ENCODE assay signal across 23 cellular contexts in the genomic region with DNA sequence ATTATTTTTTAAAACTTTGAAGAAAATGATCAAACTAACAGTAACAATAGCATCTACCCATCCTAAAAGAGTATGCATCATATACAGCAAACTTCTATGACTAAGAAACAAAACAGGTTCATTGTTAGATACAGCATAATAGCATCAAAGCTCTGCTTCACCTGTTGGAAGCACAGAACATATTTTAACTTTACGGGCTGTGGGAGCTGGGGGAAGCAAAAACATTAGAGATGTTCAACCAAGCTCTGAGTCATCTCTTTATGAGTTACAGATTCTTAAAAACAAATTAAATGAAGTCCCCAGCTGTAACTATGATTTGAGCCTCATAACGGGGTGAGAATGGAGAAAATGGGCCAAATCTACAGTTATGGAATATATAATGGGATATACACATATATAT.
"Had no signal": no experiment of that assay in that cellular context is flagged by ENCODE, and none has a peak within 500 bp of the region (broad histone marks: within the 10 kb centered on the region; RNA-seq: fewer than 3 reads in every experiment).

No MANE protein-coding gene starts in this region.

- DNase-seq: activated CD4-positive, alpha-beta memory T cell treated with anti-CD3 and anti-CD28 coated beads, Interleukin-2, amount 10 ng/mL, durations not matched to agents 7 days and 5 days; activated CD4-positive, alpha-beta T cell treated with anti-CD3 and anti-CD28 coated beads, Interleukin-2, amount 10 ng/mL, durations not matched to agents 24 days and 14 days; activated effector memory CD4-positive, alpha-beta T cell treated with Interleukin-2 at 50 U/mL for 16 hours; activated naive CD4-positive, alpha-beta T cell treated with anti-CD3 and anti-CD28 coated beads, Interleukin-2, amount 10 ng/mL, durations not matched to agents 7 days and 5 days; activated T-cell treated with anti-CD3 and anti-CD28 coated beads, Interleukin-2, amount 50 U/mL, for 72 hours; dermis blood vessel endothelial cell; effector CD8-positive, alpha-beta T cell; hypothalamus; islet precursor cell; naive thymus-derived CD8-positive, alpha-beta T cell; retina; sigmoid colon; stimulated activated CD4-positive, alpha-beta T cell treated with anti-CD3 and anti-CD28 coated beads, Interleukin-4, amount 100 ng/mL, for 1 hour; stimulated activated naive CD4-positive, alpha-beta T cell treated with Interleukin-2 at 50 U/mL for 16 hours had no signal

- H3K27ac Mint-ChIP-seq: activated CD4-positive, alpha-beta memory T cell treated with anti-CD3 and anti-CD28 coated beads, Interleukin-2, amount 10 ng/mL, durations not matched to agents 7 days and 5 days; activated CD4-positive, alpha-beta T cell treated with anti-CD3 and anti-CD28 coated beads, Interleukin-2, amount 10 ng/mL, durations not matched to agents 24 days and 14 days; activated naive CD4-positive, alpha-beta T cell treated with anti-CD3 and anti-CD28 coated beads, Interleukin-2, amount 10 ng/mL, durations not matched to agents 7 days and 5 days; activated T-cell treated with anti-CD3 and anti-CD28 coated beads, Interleukin-2, amount 50 U/mL, for 72 hours; brain; mesothelial cell of epicardium; naive thymus-derived CD8-positive, alpha-beta T cell; neural progenitor cell; type B pancreatic cell had no signal

- H3K36me3 ChIP-seq: gastroesophageal sphincter, neural progenitor cell, sigmoid colon, thoracic aorta had no signal

- H3K4me3 ChIP-seq: gastroesophageal sphincter, lung, neural progenitor cell, sigmoid colon, thoracic aorta had no signal

- H3K4me1 Mint-ChIP-seq: activated CD4-positive, alpha-beta memory T cell treated with anti-CD3 and anti-CD28 coated beads, Interleukin-2, amount 10 ng/mL, durations not matched to agents 7 days and 5 days; activated CD4-positive, alpha-beta T cell treated with anti-CD3 and anti-CD28 coated beads, Interleukin-2, amount 10 ng/mL, durations not matched to agents 24 days and 14 days; activated naive CD4-positive, alpha-beta T cell treated with anti-CD3 and anti-CD28 coated beads, Interleukin-2, amount 10 ng/mL, durations not matched to agents 7 days and 5 days; neural progenitor cell had no signal

- H3K4me1 ChIP-seq: neural progenitor cell had no signal

- H3K27me3 Mint-ChIP-seq: activated CD4-positive, alpha-beta T cell treated with anti-CD3 and anti-CD28 coated beads, Interleukin-2, amount 10 ng/mL, durations not matched to agents 24 days and 14 days; activated naive CD4-positive, alpha-beta T cell treated with anti-CD3 and anti-CD28 coated beads, Interleukin-2, amount 10 ng/mL, durations not matched to agents 7 days and 5 days; brain; type B pancreatic cell had no signal

- ATAC-seq: activated CD4-positive, CD25-positive, alpha-beta regulatory T cell treated with anti-CD3 and anti-CD28 coated beads, Interleukin-2, amount 50 U/mL, for 24 hours; activated T-cell treated with anti-CD3 and anti-CD28 coated beads, Interleukin-2, amount 50 U/mL, for 72 hours; gastroesophageal sphincter; naive thymus-derived CD8-positive, alpha-beta T cell had no signal

- H3K4me2 ChIP-seq: neural progenitor cell had no signal

- H3K27me3 ChIP-seq: gastroesophageal sphincter, neural progenitor cell, sigmoid colon had no signal

- H3K36me3 Mint-ChIP-seq: activated naive CD4-positive, alpha-beta T cell treated with anti-CD3 and anti-CD28 coated beads, Interleukin-2, amount 10 ng/mL, durations not matched to agents 7 days and 5 days; brain; mesothelial cell of epicardium; naive thymus-derived CD8-positive, alpha-beta T cell; neural progenitor cell; type B pancreatic cell had no signal

- H3K9me3 Mint-ChIP-seq: activated CD4-positive, alpha-beta memory T cell treated with anti-CD3 and anti-CD28 coated beads, Interleukin-2, amount 10 ng/mL, durations not matched to agents 7 days and 5 days; activated CD4-positive, alpha-beta T cell treated with anti-CD3 and anti-CD28 coated beads, Interleukin-2, amount 10 ng/mL, durations not matched to agents 24 days and 14 days; activated naive CD4-positive, alpha-beta T cell treated with anti-CD3 and anti-CD28 coated beads, Interleukin-2, amount 10 ng/mL, durations not matched to agents 7 days and 5 days; activated T-cell treated with anti-CD3 and anti-CD28 coated beads, Interleukin-2, amount 50 U/mL, for 72 hours; brain; mesothelial cell of epicardium; naive thymus-derived CD8-positive, alpha-beta T cell; neural progenitor cell; type B pancreatic cell had no signal

- H2AFZ ChIP-seq: neural progenitor cell had no signal

- H3K9ac ChIP-seq: neural progenitor cell had no signal

- H3K9me3 ChIP-seq: gastroesophageal sphincter, sigmoid colon, thoracic aorta had no signal

- H3K4me3 Mint-ChIP-seq: activated CD4-positive, alpha-beta memory T cell treated with anti-CD3 and anti-CD28 coated beads, Interleukin-2, amount 10 ng/mL, durations not matched to agents 7 days and 5 days; activated CD4-positive, alpha-beta T cell treated with anti-CD3 and anti-CD28 coated beads, Interleukin-2, amount 10 ng/mL, durations not matched to agents 24 days and 14 days; activated naive CD4-positive, alpha-beta T cell treated with anti-CD3 and anti-CD28 coated beads, Interleukin-2, amount 10 ng/mL, durations not matched to agents 7 days and 5 days; activated T-cell treated with anti-CD3 and anti-CD28 coated beads, Interleukin-2, amount 50 U/mL, for 72 hours; brain; mesothelial cell of epicardium; naive thymus-derived CD8-positive, alpha-beta T cell; neural progenitor cell; type B pancreatic cell had no signal

- H3K27ac ChIP-seq: gastroesophageal sphincter, neural progenitor cell, sigmoid colon, thoracic aorta, VCaP had no signal
